In the genomic region with DNA sequence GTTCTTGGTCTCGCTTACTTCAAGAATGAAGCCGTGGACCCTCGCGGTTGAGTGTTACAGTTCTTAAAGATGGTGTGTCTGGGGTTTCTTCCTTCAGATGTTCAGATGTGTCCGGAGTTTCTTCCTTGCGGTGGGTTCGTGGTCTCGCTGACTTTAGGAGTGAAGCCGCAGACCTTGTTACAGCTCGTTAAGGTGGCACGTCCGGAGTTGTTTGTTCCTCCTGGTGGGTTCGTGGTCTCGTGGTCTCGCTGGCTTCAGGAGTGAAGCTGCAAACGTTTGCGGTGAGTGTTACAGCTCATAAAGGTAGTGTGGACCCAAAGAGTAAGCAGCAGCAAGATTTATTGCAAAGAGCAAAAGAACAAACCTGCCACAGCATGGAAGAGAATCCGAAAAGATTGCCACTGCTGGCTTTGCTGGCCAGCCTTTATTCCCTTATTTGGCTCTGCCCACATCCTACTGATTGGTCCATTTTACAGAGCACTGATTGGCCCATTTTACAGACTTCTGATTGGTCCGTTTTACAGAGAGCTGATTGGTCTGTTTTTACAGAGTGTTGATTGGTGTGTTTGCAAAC, we compare ENCODE assay signal across 32 cellular contexts. TPM values are rescaled to one million over a fixed set of nuclear protein-coding genes. Genes with fewer than 3 reads are reported as not detected.
"Had no signal": no experiment of that assay in that cellular context is flagged by ENCODE, and none has a peak within 500 bp of the region (broad histone marks: within the 10 kb centered on the region; RNA-seq: fewer than 3 reads in every experiment).

No MANE protein-coding gene starts in this region.

- H3K36me3 ChIP-seq: esophagus squamous epithelium, heart right ventricle, neural progenitor cell, right atrium auricular region, sigmoid colon, stomach, thyroid gland had no signal

- H3K4me1 Mint-ChIP-seq: memory B cell; naive thymus-derived CD4-positive, alpha-beta T cell; nephron; neural progenitor cell; stimulated activated effector memory CD8-positive, alpha-beta T cell treated with anti-CD3 and anti-CD28 coated beads, Interleukin-12 subunit alpha, Interleukin-12 subunit beta, amount 100 ng/mL, for 72 hours had no signal

- H3K9me3 Mint-ChIP-seq: memory B cell, neural progenitor cell, type B pancreatic cell had no signal

- H3K9me3 ChIP-seq: esophagus squamous epithelium, heart right ventricle, right atrium auricular region, sigmoid colon, thyroid gland had no signal

- H3K4me3 ChIP-seq: coronary artery, esophagus squamous epithelium, heart right ventricle, lung, neural progenitor cell, right atrium auricular region, sigmoid colon, stomach, thyroid gland had no signal

- H3K27ac Mint-ChIP-seq: effector memory CD8-positive, alpha-beta T cell; memory B cell; nephron; neural progenitor cell; progenitor cell of endocrine pancreas; stimulated activated effector memory CD8-positive, alpha-beta T cell treated with anti-CD3 and anti-CD28 coated beads, Interleukin-12 subunit alpha, Interleukin-12 subunit beta, amount 100 ng/mL, for 72 hours; type B pancreatic cell had no signal

- H3K27me3 Mint-ChIP-seq: effector memory CD8-positive, alpha-beta T cell had no signal

- H3K9ac ChIP-seq: neural progenitor cell, parathyroid adenoma had no signal

- H3K36me3 Mint-ChIP-seq: memory B cell; naive thymus-derived CD4-positive, alpha-beta T cell; neural progenitor cell; stimulated activated effector memory CD8-positive, alpha-beta T cell treated with anti-CD3 and anti-CD28 coated beads, Interleukin-12 subunit alpha, Interleukin-12 subunit beta, amount 100 ng/mL, for 72 hours; type B pancreatic cell had no signal

- H3K27ac ChIP-seq: coronary artery, esophagus squamous epithelium, heart right ventricle, neural progenitor cell, parathyroid adenoma, right atrium auricular region, sigmoid colon, stomach, thyroid gland had no signal

- H3K27me3 ChIP-seq: esophagus squamous epithelium, heart right ventricle, neural progenitor cell, right atrium auricular region, sigmoid colon, stomach, thyroid gland had no signal

- DNase-seq: effector memory CD8-positive, alpha-beta T cell; erythroblast; esophagus squamous epithelium; foreskin melanocyte; glutamatergic neuron; heart right ventricle; hippocampal formation; naive thymus-derived CD4-positive, alpha-beta T cell; sigmoid colon; stimulated activated CD4-positive, alpha-beta T cell treated with anti-CD3 and anti-CD28 coated beads, Interleukin-2, amount 100 ng/mL, for 24 hours; stimulated activated CD4-positive, alpha-beta T cell treated with anti-CD3 and anti-CD28 coated beads, Interleukin-4, amount 100 ng/mL, for 24 hours; stimulated activated naive CD4-positive, alpha-beta T cell treated with Interleukin-2 at 50 U/mL for 16 hours; stomach; thyroid gland had no signal

- ATAC-seq: effector memory CD8-positive, alpha-beta T cell; heart right ventricle; naive thymus-derived CD4-positive, alpha-beta T cell; stimulated activated effector memory CD8-positive, alpha-beta T cell treated with anti-CD3 and anti-CD28 coated beads, Interleukin-12 subunit alpha, Interleukin-12 subunit beta, amount 100 ng/mL, for 72 hours had no signal

- H3K4me3 Mint-ChIP-seq: effector memory CD8-positive, alpha-beta T cell; memory B cell; naive thymus-derived CD4-positive, alpha-beta T cell; nephron; neural progenitor cell; stimulated activated effector memory CD8-positive, alpha-beta T cell treated with anti-CD3 and anti-CD28 coated beads, Interleukin-12 subunit alpha, Interleukin-12 subunit beta, amount 100 ng/mL, for 72 hours; type B pancreatic cell had no signal

- H3K4me1 ChIP-seq: esophagus squamous epithelium, heart right ventricle, neural progenitor cell, parathyroid adenoma, right atrium auricular region, sigmoid colon, stomach, thyroid gland had no signal

RNA-seq across cellular contexts. Expression of a gene that starts 27.1 kb away (rescaled TPM):
- total RNA-seq: chondrocyte; dermis microvascular lymphatic vessel endothelial cell; kidney epithelial cell; mononuclear cell; naive thymus-derived CD4-positive, alpha-beta T cell; thyroid gland had no signal

RNA-seq across cellular contexts. Expression of a gene that starts 55.6 kb away (rescaled TPM):
- total RNA-seq: chondrocyte; dermis microvascular lymphatic vessel endothelial cell; heart right ventricle; kidney epithelial cell; liver; lung; mononuclear cell; naive thymus-derived CD4-positive, alpha-beta T cell; osteoblast; progenitor cell of endocrine pancreas; right atrium auricular region; skeletal muscle tissue; temporal lobe; thyroid gland had no signal
